Comparison of ENCODE assay signal across 1 cellular context in the genomic region with DNA sequence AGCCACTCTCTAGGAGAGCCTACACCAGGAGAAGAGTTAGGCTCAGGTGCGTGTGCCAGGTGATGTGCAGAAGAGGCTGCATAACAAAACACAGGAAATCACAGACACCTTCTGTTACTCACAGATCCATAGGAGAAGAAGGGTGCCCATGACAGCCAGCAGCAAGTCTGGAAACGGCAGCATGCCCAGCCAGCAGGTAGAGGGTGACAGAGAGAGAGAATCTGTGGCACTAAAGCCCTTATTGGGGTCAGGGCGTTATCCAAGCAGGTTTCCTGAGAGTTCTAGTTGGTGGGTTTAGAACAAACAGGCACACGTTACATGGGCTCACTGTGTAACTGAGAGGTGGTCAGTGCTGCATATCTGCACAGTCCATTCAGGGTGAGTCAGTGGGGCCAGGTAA.
TF ChIP-seq lines count a peak whose summit lies in the region.

No MANE protein-coding gene starts in this region.

TF ChIP-seq in H1, 55 proteins besides CTCF, POLR2A, EP300 and RAD21:
- TF ChIP-seq RNF2 (IDR thresholded peaks at IDR 0.05; ENCODE audit: borderline replicate concordance, low read depth, low read length, missing control alignments, poor library complexity, severe bottlenecking) (no peak), CREB1 (IDR thresholded peaks at IDR 0.05) (no peak), SP4 (IDR thresholded peaks at IDR 0.05; ENCODE audit: low read length) (no peak), KDM1A (IDR thresholded peaks at IDR 0.05; ENCODE audit: borderline replicate concordance, low read length) (no peak), CBX8 (IDR thresholded peaks at IDR 0.05; ENCODE audit: borderline replicate concordance, low read depth, low read length) (no peak), CHD2 (IDR thresholded peaks at IDR 0.05; ENCODE audit: low read length) (no peak), HDAC6 (IDR thresholded peaks at IDR 0.05; ENCODE audit: low read depth, low read length) (no peak), HDAC2 (IDR thresholded peaks at IDR 0.05; ENCODE audit: borderline replicate concordance in 1 of 2, low read depth in 2 of 2, low read length in 2 of 2) (no peak), KDM5A (IDR thresholded peaks at IDR 0.05; ENCODE audit: low read length) (no peak), NANOG (IDR thresholded peaks at IDR 0.05; ENCODE audit: insufficient read depth, low read depth, low read length, poor library complexity, severe bottlenecking) (no peak), MAFK (IDR thresholded peaks at IDR 0.05; ENCODE audit: low read depth, low read length) (no peak), SAP30 (IDR thresholded peaks at IDR 0.05; ENCODE audit: insufficient read depth, insufficient replicate concordance, low read length) (no peak), SRF (IDR thresholded peaks at IDR 0.05; ENCODE audit: low read depth, low read length) (no peak), TAF7 (optimal IDR thresholded peaks at IDR 0.05; ENCODE audit: borderline replicate concordance, low read depth, low read length) (no peak), EGR1 (IDR thresholded peaks at IDR 0.05; ENCODE audit: borderline replicate concordance, low read depth, low read length) (no peak), SUZ12 (IDR thresholded peaks at IDR 0.05; ENCODE audit: low read length) (no peak), SIX5 (IDR thresholded peaks at IDR 0.05; ENCODE audit: low read depth, low read length) (no peak)
TF ChIP-seq in H1: peak in this region for 0.
